In the genomic region with DNA sequence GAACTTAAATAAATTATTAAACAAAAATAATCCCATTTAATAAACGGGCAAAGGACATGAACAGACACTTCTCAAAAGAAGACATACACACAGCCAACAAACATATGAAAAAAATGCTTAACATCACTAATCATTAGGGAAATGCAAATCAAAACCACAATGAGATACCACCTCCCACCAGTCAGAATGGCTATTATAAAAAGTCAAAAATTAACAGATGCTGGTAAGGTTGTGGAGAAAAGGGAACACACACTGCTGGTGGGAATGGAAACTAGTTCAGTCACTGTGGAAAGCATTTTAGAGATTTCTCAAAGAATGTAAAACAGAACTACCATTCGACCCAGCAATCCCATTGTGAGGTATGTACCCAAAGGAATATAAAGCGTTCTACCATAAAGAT, we compare ENCODE assay signal across 14 cellular contexts. TPM values are rescaled to one million over a fixed set of nuclear protein-coding genes. Genes with fewer than 3 reads are reported as not detected.
"Had no signal": no experiment of that assay in that cellular context is flagged by ENCODE, and none has a peak within 500 bp of the region (broad histone marks: within the 10 kb centered on the region; RNA-seq: fewer than 3 reads in every experiment).

No MANE protein-coding gene starts in this region.

RNA-seq across cellular contexts. Expression of gene SLC10A4, which starts 31.5 kb away (rescaled TPM):
- total RNA-seq: osteoblast, right atrium auricular region, sciatic nerve, smooth muscle cell had no signal

RNA-seq across cellular contexts. Expression of gene ZAR1, which starts 38.4 kb away (rescaled TPM):
- total RNA-seq: naive thymus-derived CD4-positive, alpha-beta T cell; natural killer cell; occipital lobe; osteoblast; ovary; progenitor cell of endocrine pancreas; psoas muscle; right atrium auricular region; sciatic nerve; smooth muscle cell; spleen; suprapubic skin; transverse colon; urinary bladder had no signal
